ENCODE assay signal across 1 cellular context in the genomic region with DNA sequence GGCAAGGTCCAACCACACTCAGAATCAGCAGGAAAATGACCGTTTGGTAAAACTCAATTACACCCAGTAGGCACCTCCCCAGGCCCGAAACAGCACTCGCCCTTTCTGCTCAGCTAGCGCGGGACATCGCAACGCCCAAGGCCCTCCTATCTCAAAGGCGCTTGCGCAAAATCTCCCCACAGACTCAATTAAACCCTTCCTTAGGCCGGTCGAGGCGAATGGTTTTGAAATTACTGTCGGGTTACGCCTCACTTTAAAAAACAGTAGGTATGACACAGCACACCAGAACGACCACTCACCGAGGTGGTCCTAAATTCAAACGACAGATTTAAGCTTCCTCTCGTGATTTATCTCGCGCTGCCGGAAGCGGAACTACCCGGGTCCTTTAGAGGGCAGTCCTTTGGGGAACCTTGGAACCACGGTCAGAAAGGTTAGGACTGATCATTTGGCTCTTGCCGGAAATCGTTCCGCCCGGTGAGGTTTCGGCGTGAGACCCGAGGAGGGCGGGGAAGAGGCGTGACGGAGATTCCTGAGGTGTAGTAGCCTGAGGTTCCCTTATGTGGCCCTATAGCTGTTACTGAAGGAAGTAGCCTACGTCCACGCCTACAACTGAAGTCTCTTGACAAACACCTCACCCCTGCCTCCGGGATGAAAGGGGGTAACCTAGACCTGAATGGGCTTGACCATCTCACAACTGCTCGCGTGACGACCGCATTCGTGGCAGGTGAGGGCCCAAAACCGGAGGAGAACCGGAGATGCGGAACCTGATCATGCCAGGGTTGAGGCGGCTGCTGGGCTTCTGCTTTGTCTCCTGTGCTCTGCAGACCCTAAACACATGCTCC.
TF ChIP-seq lines count a peak whose summit lies in the region.

Gene GIN1 (minus strand): TSS at position 374 of the 842 bp plus-strand sequence. CDS start 11,431 bp downstream, outside the sequence.
Gene PPIP5K2 (plus strand): TSS at position 537 of the 842 bp plus-strand sequence. CDS start 9,289 bp downstream, outside the sequence.

TF ChIP-seq in HepG2, 621 proteins besides CTCF, POLR2A, EP300 and RAD21 (continued from another document and continues in another):
- TF ChIP-seq, protein P1, sequence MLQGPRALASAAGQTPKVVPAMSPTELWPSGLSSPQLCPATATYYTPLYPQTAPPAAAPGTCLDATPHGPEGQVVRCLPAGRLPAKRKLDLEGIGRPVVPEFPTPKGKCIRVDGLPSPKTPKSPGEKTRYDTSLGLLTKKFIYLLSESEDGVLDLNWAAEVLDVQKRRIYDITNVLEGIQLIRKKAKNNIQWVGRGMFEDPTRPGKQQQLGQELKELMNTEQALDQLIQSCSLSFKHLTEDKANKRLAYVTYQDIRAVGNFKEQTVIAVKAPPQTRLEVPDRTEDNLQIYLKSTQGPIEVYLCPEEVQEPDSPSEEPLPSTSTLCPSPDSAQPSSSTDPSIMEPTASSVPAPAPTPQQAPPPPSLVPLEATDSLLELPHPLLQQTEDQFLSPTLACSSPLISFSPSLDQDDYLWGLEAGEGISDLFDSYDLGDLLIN (CRISPR knock-in tag; IDR thresholded peaks at IDR 0.05; ENCODE audit: borderline replicate concordance), result no peak
- TF ChIP-seq SATB2 (CRISPR knock-in tag; IDR thresholded peaks at IDR 0.05) (peak; percentile 87; the same call in 1 of the 2 replicates), ZNF644 (CRISPR knock-in tag; IDR thresholded peaks at IDR 0.05; ENCODE audit: low read depth) (peak; percentile 30), SCMH1 (CRISPR knock-in tag; IDR thresholded peaks at IDR 0.05; ENCODE audit: borderline replicate concordance) (no peak), ZNF772 (CRISPR knock-in tag; IDR thresholded peaks at IDR 0.05) (no peak; the same call in 1 of the 2 replicates), HDAC2 (CRISPR knock-in tag; IDR thresholded peaks at IDR 0.05) (0 out of 2 replicates have a peak, but pooled peaks have one; percentile 67), RFXANK (CRISPR knock-in tag; IDR thresholded peaks at IDR 0.05) (no peak), ZSCAN29 (CRISPR knock-in tag; conservative IDR thresholded peaks at IDR 0.05) (no peak), ATAD3A (CRISPR knock-in tag; IDR thresholded peaks at IDR 0.05) (no peak), PAX8 (CRISPR knock-in tag; IDR thresholded peaks at IDR 0.05; ENCODE audit: borderline replicate concordance) (no peak), MED13 (CRISPR knock-in tag; IDR thresholded peaks at IDR 0.05) (0 out of 2 replicates have a peak, but pooled peaks have one; percentile 35), ISX (CRISPR knock-in tag; conservative IDR thresholded peaks at IDR 0.05) (peak; percentile 69; the same call in 1 of the 2 replicates), ELK4 (CRISPR knock-in tag; IDR thresholded peaks at IDR 0.05; ENCODE audit: borderline replicate concordance) (no peak), SRY (CRISPR knock-in tag; IDR thresholded peaks at IDR 0.05) (no peak), FOXO4 (CRISPR knock-in tag; conservative IDR thresholded peaks at IDR 0.05) (no peak), POLR2AphosphoS5 (IDR thresholded peaks at IDR 0.05; ENCODE audit: low read depth, low read length) (peak; percentile 93), ZBTB34 (CRISPR knock-in tag; IDR thresholded peaks at IDR 0.05) (no peak; the same call in 1 of the 2 replicates), CREM (IDR thresholded peaks at IDR 0.05) (peak; percentile 78), CREM (CRISPR knock-in tag; IDR thresholded peaks at IDR 0.05) (no peak), E2F5 (CRISPR knock-in tag; conservative IDR thresholded peaks at IDR 0.05) (no peak), KDM2A (CRISPR knock-in tag; IDR thresholded peaks at IDR 0.05; ENCODE audit: borderline replicate concordance, low read depth) (peak; percentile 96), ARID5B (CRISPR knock-in tag; IDR thresholded peaks at IDR 0.05) (peak; percentile 76), ATF1 (CRISPR knock-in tag; IDR thresholded peaks at IDR 0.05) (peak; percentile 86), FOXJ3 (CRISPR knock-in tag; IDR thresholded peaks at IDR 0.05; ENCODE audit: borderline replicate concordance) (peak; percentile 73; the same call in 1 of the 2 replicates), DR1 (CRISPR knock-in tag; IDR thresholded peaks at IDR 0.05) (peak; percentile 90), SIN3A (IDR thresholded peaks at IDR 0.05; ENCODE audit: borderline replicate concordance, low read depth, low read length) (peak; percentile 74; the same call in 1 of the 2 replicates), DMAP1 (CRISPR knock-in tag; IDR thresholded peaks at IDR 0.05) (peak; percentile 94), MATR3 (CRISPR knock-in tag; IDR thresholded peaks at IDR 0.05) (no peak)
- TF ChIP-seq, protein P2, sequence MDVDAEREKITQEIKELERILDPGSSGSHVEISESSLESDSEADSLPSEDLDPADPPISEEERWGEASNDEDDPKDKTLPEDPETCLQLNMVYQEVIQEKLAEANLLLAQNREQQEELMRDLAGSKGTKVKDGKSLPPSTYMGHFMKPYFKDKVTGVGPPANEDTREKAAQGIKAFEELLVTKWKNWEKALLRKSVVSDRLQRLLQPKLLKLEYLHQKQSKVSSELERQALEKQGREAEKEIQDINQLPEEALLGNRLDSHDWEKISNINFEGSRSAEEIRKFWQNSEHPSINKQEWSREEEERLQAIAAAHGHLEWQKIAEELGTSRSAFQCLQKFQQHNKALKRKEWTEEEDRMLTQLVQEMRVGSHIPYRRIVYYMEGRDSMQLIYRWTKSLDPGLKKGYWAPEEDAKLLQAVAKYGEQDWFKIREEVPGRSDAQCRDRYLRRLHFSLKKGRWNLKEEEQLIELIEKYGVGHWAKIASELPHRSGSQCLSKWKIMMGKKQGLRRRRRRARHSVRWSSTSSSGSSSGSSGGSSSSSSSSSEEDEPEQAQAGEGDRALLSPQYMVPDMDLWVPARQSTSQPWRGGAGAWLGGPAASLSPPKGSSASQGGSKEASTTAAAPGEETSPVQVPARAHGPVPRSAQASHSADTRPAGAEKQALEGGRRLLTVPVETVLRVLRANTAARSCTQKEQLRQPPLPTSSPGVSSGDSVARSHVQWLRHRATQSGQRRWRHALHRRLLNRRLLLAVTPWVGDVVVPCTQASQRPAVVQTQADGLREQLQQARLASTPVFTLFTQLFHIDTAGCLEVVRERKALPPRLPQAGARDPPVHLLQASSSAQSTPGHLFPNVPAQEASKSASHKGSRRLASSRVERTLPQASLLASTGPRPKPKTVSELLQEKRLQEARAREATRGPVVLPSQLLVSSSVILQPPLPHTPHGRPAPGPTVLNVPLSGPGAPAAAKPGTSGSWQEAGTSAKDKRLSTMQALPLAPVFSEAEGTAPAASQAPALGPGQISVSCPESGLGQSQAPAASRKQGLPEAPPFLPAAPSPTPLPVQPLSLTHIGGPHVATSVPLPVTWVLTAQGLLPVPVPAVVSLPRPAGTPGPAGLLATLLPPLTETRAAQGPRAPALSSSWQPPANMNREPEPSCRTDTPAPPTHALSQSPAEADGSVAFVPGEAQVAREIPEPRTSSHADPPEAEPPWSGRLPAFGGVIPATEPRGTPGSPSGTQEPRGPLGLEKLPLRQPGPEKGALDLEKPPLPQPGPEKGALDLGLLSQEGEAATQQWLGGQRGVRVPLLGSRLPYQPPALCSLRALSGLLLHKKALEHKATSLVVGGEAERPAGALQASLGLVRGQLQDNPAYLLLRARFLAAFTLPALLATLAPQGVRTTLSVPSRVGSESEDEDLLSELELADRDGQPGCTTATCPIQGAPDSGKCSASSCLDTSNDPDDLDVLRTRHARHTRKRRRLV (CRISPR knock-in tag; IDR thresholded peaks at IDR 0.05), result peak; percentile 44
- TF ChIP-seq, protein P3, sequence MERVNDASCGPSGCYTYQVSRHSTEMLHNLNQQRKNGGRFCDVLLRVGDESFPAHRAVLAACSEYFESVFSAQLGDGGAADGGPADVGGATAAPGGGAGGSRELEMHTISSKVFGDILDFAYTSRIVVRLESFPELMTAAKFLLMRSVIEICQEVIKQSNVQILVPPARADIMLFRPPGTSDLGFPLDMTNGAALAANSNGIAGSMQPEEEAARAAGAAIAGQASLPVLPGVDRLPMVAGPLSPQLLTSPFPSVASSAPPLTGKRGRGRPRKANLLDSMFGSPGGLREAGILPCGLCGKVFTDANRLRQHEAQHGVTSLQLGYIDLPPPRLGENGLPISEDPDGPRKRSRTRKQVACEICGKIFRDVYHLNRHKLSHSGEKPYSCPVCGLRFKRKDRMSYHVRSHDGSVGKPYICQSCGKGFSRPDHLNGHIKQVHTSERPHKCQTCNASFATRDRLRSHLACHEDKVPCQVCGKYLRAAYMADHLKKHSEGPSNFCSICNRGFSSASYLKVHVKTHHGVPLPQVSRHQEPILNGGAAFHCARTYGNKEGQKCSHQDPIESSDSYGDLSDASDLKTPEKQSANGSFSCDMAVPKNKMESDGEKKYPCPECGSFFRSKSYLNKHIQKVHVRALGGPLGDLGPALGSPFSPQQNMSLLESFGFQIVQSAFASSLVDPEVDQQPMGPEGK (CRISPR knock-in tag; IDR thresholded peaks at IDR 0.05), result peak; percentile 63
- TF ChIP-seq, protein P4, sequence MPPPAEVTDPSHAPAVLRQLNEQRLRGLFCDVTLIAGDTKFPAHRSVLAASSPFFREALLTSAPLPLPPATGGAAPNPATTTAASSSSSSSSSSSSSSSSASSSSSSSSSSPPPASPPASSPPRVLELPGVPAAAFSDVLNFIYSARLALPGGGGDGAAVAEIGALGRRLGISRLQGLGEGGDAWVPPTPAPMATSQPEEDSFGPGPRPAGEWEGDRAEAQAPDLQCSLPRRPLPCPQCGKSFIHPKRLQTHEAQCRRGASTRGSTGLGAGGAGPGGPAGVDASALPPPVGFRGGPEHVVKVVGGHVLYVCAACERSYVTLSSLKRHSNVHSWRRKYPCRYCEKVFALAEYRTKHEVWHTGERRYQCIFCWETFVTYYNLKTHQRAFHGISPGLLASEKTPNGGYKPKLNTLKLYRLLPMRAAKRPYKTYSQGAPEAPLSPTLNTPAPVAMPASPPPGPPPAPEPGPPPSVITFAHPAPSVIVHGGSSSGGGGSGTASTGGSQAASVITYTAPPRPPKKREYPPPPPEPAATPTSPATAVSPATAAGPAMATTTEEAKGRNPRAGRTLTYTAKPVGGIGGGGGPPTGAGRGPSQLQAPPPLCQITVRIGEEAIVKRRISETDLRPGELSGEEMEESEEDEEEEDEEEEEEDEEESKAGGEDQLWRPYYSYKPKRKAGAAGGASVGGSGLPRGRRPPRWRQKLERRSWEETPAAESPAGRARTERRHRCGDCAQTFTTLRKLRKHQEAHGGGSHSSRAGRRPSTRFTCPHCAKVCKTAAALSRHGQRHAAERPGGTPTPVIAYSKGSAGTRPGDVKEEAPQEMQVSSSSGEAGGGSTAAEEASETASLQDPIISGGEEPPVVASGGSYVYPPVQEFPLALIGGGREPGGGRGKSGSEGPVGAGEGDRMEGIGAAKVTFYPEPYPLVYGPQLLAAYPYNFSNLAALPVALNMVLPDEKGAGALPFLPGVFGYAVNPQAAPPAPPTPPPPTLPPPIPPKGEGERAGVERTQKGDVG (CRISPR knock-in tag; IDR thresholded peaks at IDR 0.05; ENCODE audit: borderline replicate concordance), result peak; percentile 74; the same call in 1 of the 2 replicates
